1 cellular context compared by ENCODE assay signal in genomic region chr10:11215468-11215867, GRCh38.
TF ChIP-seq lines count a peak whose summit lies in the region.

No MANE protein-coding gene starts in this region.

TF ChIP-seq in GM23338, 12 proteins besides CTCF, POLR2A, EP300 and RAD21 (continued from another document):
- no peak for TF ChIP-seq ETS1 (IDR thresholded peaks at IDR 0.05)
- no peak for TF ChIP-seq CREB1 (CRISPR knock-in tag; IDR thresholded peaks at IDR 0.05; ENCODE audit: low read depth)
- TF ChIP-seq NANOG (IDR thresholded peaks at IDR 0.05; ENCODE audit: borderline replicate concordance) = no peak
- no peak for TF ChIP-seq POLR2AphosphoS5 (IDR thresholded peaks at IDR 0.05; ENCODE audit: low read depth)
- TF ChIP-seq STAT1 (IDR thresholded peaks at IDR 0.05; ENCODE audit: unreplicated experiment) = no peak
- no peak for TF ChIP-seq EZH2 (IDR thresholded peaks at IDR 0.05; ENCODE audit: low read depth, unreplicated experiment)
- TF ChIP-seq REST (IDR thresholded peaks at IDR 0.05; ENCODE audit: unreplicated experiment) = no peak
- TF ChIP-seq EZH2phosphoT487 (IDR thresholded peaks at IDR 0.05; ENCODE audit: unreplicated experiment) = no peak
- TF ChIP-seq ZNF114 (CRISPR knock-in tag; IDR thresholded peaks at IDR 0.05) = no peak
- TF ChIP-seq, protein P1, sequence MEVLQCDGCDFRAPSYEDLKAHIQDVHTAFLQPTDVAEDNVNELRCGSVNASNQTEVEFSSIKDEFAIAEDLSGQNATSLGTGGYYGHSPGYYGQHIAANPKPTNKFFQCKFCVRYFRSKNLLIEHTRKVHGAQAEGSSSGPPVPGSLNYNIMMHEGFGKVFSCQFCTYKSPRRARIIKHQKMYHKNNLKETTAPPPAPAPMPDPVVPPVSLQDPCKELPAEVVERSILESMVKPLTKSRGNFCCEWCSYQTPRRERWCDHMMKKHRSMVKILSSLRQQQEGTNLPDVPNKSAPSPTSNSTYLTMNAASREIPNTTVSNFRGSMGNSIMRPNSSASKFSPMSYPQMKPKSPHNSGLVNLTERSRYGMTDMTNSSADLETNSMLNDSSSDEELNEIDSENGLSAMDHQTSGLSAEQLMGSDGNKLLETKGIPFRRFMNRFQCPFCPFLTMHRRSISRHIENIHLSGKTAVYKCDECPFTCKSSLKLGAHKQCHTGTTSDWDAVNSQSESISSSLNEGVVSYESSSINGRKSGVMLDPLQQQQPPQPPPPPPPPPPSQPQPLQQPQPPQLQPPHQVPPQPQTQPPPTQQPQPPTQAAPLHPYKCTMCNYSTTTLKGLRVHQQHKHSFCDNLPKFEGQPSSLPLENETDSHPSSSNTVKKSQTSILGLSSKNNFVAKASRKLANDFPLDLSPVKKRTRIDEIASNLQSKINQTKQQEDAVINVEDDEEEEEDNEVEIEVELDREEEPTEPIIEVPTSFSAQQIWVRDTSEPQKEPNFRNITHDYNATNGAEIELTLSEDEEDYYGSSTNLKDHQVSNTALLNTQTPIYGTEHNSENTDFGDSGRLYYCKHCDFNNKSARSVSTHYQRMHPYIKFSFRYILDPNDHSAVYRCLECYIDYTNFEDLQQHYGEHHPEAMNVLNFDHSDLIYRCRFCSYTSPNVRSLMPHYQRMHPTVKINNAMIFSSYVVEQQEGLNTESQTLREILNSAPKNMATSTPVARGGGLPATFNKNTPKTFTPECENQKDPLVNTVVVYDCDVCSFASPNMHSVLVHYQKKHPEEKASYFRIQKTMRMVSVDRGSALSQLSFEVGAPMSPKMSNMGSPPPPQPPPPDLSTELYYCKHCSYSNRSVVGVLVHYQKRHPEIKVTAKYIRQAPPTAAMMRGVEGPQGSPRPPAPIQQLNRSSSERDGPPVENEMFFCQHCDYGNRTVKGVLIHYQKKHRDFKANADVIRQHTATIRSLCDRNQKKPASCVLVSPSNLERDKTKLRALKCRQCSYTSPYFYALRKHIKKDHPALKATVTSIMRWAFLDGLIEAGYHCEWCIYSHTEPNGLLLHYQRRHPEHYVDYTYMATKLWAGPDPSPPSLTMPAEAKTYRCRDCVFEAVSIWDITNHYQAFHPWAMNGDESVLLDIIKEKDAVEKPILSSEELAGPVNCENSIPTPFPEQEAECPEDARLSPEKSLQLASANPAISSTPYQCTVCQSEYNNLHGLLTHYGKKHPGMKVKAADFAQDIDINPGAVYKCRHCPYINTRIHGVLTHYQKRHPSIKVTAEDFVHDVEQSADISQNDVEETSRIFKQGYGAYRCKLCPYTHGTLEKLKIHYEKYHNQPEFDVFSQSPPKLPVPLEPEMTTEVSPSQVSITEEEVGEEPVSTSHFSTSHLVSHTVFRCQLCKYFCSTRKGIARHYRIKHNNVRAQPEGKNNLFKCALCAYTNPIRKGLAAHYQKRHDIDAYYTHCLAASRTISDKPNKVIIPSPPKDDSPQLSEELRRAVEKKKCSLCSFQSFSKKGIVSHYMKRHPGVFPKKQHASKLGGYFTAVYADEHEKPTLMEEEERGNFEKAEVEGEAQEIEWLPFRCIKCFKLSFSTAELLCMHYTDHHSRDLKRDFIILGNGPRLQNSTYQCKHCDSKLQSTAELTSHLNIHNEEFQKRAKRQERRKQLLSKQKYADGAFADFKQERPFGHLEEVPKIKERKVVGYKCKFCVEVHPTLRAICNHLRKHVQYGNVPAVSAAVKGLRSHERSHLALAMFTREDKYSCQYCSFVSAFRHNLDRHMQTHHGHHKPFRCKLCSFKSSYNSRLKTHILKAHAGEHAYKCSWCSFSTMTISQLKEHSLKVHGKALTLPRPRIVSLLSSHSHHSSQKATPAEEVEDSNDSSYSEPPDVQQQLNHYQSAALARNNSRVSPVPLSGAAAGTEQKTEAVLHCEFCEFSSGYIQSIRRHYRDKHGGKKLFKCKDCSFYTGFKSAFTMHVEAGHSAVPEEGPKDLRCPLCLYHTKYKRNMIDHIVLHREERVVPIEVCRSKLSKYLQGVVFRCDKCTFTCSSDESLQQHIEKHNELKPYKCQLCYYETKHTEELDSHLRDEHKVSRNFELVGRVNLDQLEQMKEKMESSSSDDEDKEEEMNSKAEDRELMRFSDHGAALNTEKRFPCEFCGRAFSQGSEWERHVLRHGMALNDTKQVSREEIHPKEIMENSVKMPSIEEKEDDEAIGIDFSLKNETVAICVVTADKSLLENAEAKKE (CRISPR knock-in tag; IDR thresholded peaks at IDR 0.05) = no peak
- no peak for TF ChIP-seq JUNB (IDR thresholded peaks at IDR 0.05; ENCODE audit: unreplicated experiment)
